19 cellular contexts compared by ENCODE assay signal in genomic region chr2:37560241-37560848, GRCh38.
A peak's percentile ranks its signal among the peaks of the same experiment; 100 is the strongest.
DNase-seq lines count a peak whose midpoint lies in the region; ATAC-seq, FAIRE-seq and TF ChIP-seq lines count a peak whose summit lies in the region.
"Had no signal": no experiment of that assay in that cellular context is flagged by ENCODE, and none has a peak within 500 bp of the region (broad histone marks: within the 10 kb centered on the region; RNA-seq: fewer than 3 reads in every experiment).

No MANE protein-coding gene starts in this region.

- H3K27me3 ChIP-seq in OCI-LY3 (ENCODE audit: low read depth, low read length) (no peaks in the 10 kb centered on the region), keratinocyte (ENCODE audit: control insufficient read depth, extremely low read depth, insufficient read depth, low read length) (no peaks in the 10 kb centered on the region), HAP-1 (ENCODE audit: low read depth) (no peaks in the 10 kb centered on the region)
- H3K27me3 ChIP-seq: uterus had no signal

- FAIRE-seq in keratinocyte (lab: Jason Lieb, UNC) = no peak

- H3K9me1 ChIP-seq in keratinocyte (ENCODE audit: control insufficient read depth, extremely low read depth, insufficient read depth, low read length) = no peaks in the 10 kb centered on the region

- in situ Hi-C loops in HAP-1 (cut with MboI; ENCODE audit: low sequenced_read_pairs) = no loop called here

- H3K27ac ChIP-seq in OCI-LY3 (ENCODE audit: low read length) (no peak overlapping the region), keratinocyte (ENCODE audit: control insufficient read depth, insufficient read depth, low read length) (peak overlapping the region; percentile 93)
- H3K27ac ChIP-seq: parathyroid adenoma, uterus had no signal

- H3K9ac ChIP-seq in OCI-LY3 (ENCODE audit: low read length) (no peak overlapping the region), keratinocyte (ENCODE audit: control insufficient read depth, extremely low read depth, insufficient read depth, low read length) (no peak overlapping the region)
- H3K9ac ChIP-seq: parathyroid adenoma had no signal

- H3K4me2 ChIP-seq in OCI-LY3 (ENCODE audit: low read length) = no peak overlapping the region
- H3K4me2 ChIP-seq in keratinocyte (ENCODE audit: control insufficient read depth, extremely low read depth, insufficient read depth, low read depth, low read length) = no peak overlapping the region

- H3K4me3 ChIP-seq in OCI-LY3 (ENCODE audit: low read length) (no peak overlapping the region), keratinocyte (ENCODE audit: control insufficient read depth in 2 of 3, extremely low read depth in 1 of 3, insufficient read depth in 2 of 3, low read depth in 1 of 3, low read length in 3 of 3) (no peak overlapping the region), HAP-1 (no peak overlapping the region)
- H3K4me3 ChIP-seq: uterus had no signal

- no peak for ATAC-seq in GM21367 (IDR thresholded peaks at IDR 0.05; ENCODE audit: unreplicated experiment)
- ATAC-seq in HG02759 (IDR thresholded peaks at IDR 0.05; ENCODE audit: unreplicated experiment) = no peak
- ATAC-seq: naive thymus-derived CD8-positive, alpha-beta T cell; Panc1 had no signal

- peaks cover 60% of the 10 kb centered on the region for H3K4me1 ChIP-seq in OCI-LY3 (ENCODE audit: low read length)
- H3K4me1 ChIP-seq in keratinocyte (ENCODE audit: control insufficient read depth, extremely low read depth, insufficient read depth, low read length) = peaks cover 22% of the 10 kb centered on the region
- no peaks in the 10 kb centered on the region for H3K4me1 ChIP-seq in HAP-1
- H3K4me1 ChIP-seq: parathyroid adenoma, uterus had no signal

- H2AFZ ChIP-seq in OCI-LY3 (ENCODE audit: low read depth, low read length) = 0 out of 2 replicates have a peak overlapping the region, but pooled peaks have one; percentile 40
- H2AFZ ChIP-seq in keratinocyte (ENCODE audit: control insufficient read depth, low read length) = no peak overlapping the region
- H2AFZ ChIP-seq: parathyroid adenoma had no signal

- peak; percentile 22 for DNase-seq in DMS153 treated with DMSO at 0.1 percent for 48 hours (lab: John Stamatoyannopoulos, UW; ENCODE audit: unreplicated experiment)
- peak; percentile 15 for DNase-seq in NCI-H1694 (lab: John Stamatoyannopoulos, UW)
- no peak for DNase-seq in keratinocyte (ENCODE audit: low read depth, low spot score)
- no peak for DNase-seq in stimulated activated CD4-positive, alpha-beta T cell treated with anti-CD3 and anti-CD28 coated beads, Interleukin-1b, Interleukin-23, amount 100 ng/mL, for 48 hours
- DNase-seq in HAP-1 (ENCODE audit: low spot score in 2 of 2) = no peak
- DNase-seq: activated CD4-positive, alpha-beta T cell treated with anti-CD3 and anti-CD28 coated beads, Interleukin-2, amount 50 U/mL, for 1 hour; activated gamma-delta T cell treated with Interleukin-2 at 50 U/mL for 16 hours; amniotic stem cell; H9; Kasumi-1; naive thymus-derived CD8-positive, alpha-beta T cell; NCI-H146; NCI-H526 treated with DMSO at 0.1 percent for 48 hours; uterus had no signal

- dilution Hi-C loops in keratinocyte (cut with MboI; ENCODE audit: extremely low pct_ligation_motif_present, low sequenced_read_pairs) = no loop called here

- H3K9me3 ChIP-seq in OCI-LY3 (ENCODE audit: insufficient read depth, low read length) (no peaks in the 10 kb centered on the region), keratinocyte (ENCODE audit: control insufficient read depth, low read depth, low read length) (no peaks in the 10 kb centered on the region), HAP-1 (no peaks in the 10 kb centered on the region)
- H3K9me3 ChIP-seq: uterus had no signal

- no peaks in the 10 kb centered on the region for H4K20me1 ChIP-seq in OCI-LY3 (ENCODE audit: insufficient read depth, low read length)
- no peaks in the 10 kb centered on the region for H4K20me1 ChIP-seq in keratinocyte (ENCODE audit: control insufficient read depth, extremely low read depth, insufficient read depth, low read length)

- TF ChIP-seq CTCF in OCI-LY3 (IDR thresholded peaks at IDR 0.05; ENCODE audit: low read depth, low read length) = no peak
- no peak for TF ChIP-seq CTCF in keratinocyte (optimal IDR thresholded peaks at IDR 0.05 in 1 of 3, IDR thresholded peaks at IDR 0.05 in 1 of 3, conservative IDR thresholded peaks at IDR 0.05 in 1 of 3; ENCODE audit: extremely low read depth in 1 of 3, insufficient read depth in 2 of 3, low read length in 3 of 3)

- H3K36me3 ChIP-seq in OCI-LY3 (replicated peaks; ENCODE audit: low read depth, low read length) = no peaks in the 10 kb centered on the region
- H3K36me3 ChIP-seq in keratinocyte (ENCODE audit: control insufficient read depth in 2 of 2, extremely low read depth in 1 of 2, insufficient read depth in 2 of 2, low read length in 2 of 2) = no peaks in the 10 kb centered on the region
- H3K36me3 ChIP-seq in HAP-1 (replicated peaks) = no peaks in the 10 kb centered on the region
- H3K36me3 ChIP-seq: uterus had no signal

- no peaks in the 10 kb centered on the region for H3K79me2 ChIP-seq in OCI-LY3 (ENCODE audit: low read length)
- no peaks in the 10 kb centered on the region for H3K79me2 ChIP-seq in keratinocyte (ENCODE audit: control insufficient read depth, insufficient read depth, low read length)
- H3K79me2 ChIP-seq: parathyroid adenoma had no signal

Comparison
In these comparisons a context has a peak if more than half of its experiments do, and no peak if none do; other contexts are left out.
1. DNase-seq: peak in DMS153 treated with DMSO at 0.1 percent for 48 hours (single experiment) and NCI-H1694 (single experiment); none in keratinocyte (single experiment), stimulated activated CD4-positive, alpha-beta T cell treated with anti-CD3 and anti-CD28 coated beads, Interleukin-1b, Interleukin-23, amount 100 ng/mL, for 48 hours (single experiment) and HAP-1 (0 of 2).